7 cellular contexts compared by ENCODE assay signal in the genomic region with DNA sequence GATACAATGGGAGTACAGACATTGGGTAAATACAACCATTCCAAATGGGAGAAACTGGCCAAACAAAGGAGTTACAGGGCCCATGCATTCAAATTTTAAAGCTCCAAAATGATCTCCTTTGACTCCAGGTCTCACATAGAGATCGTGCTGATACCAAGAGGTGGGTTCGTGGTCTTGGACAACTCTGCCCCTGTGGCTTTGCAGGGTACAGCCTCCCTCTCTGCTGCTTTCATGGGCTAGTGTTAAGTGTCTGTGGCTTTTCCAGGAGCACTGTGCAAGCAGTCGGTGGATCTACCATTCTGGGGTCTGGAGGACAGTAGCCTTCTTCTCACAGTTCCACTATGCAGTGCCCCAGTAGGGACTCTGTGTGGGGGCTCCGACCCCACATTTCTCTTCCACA. TPM values are rescaled to one million over a fixed set of nuclear protein-coding genes. Genes with fewer than 3 reads are reported as not detected.
A peak's percentile ranks its signal among the peaks of the same experiment; 100 is the strongest.
DNase-seq lines count a peak whose midpoint lies in the region; ATAC-seq and TF ChIP-seq lines count a peak whose summit lies in the region.
"Not testable (repeated sequence)": the region's sequence is repeated elsewhere in the genome, so short reads cannot be mapped to it uniquely, and the experiment has no call there.

No MANE protein-coding gene starts in this region.

- H3K9me3 Mint-ChIP-seq in CD4-positive, alpha-beta T cell; activated T-cell treated with anti-CD3 and anti-CD28 coated beads, Interleukin-2, amount 50 U/mL, for 24 hours; activated naive CD8-positive, alpha-beta T cell treated with anti-CD3 and anti-CD28 coated beads for 36 hours; endodermal cell; naive thymus-derived CD8-positive, alpha-beta T cell; progenitor cell of endocrine pancreas (ENCODE audit: low read depth): not testable (repeated sequence)

- not testable (repeated sequence) for H3K36me3 ChIP-seq in endodermal cell (ENCODE audit: control insufficient read depth, insufficient read depth, low read length)

- intact Hi-C loops in CD4-positive, alpha-beta T cell (cut with DNase I, micrococcal nuclease): loop anchor here in 1 of 2 experiments (5.0 kb wide), 1 partner anchor 34 kb away; no protein-coding TSS in a partner anchor

- H3K27me3 ChIP-seq in CD4-positive, alpha-beta T cell (ENCODE audit: control insufficient read depth, insufficient read depth, low read length); endodermal cell (ENCODE audit: control insufficient read depth, insufficient read depth, low read length, poor library complexity, severe bottlenecking): not testable (repeated sequence)

- peaks cover 76% of the 10 kb centered on the region for H3K4me1 Mint-ChIP-seq in CD4-positive, alpha-beta T cell (ENCODE audit: low read depth)
- H3K4me1 Mint-ChIP-seq in T-helper 17 cell (peaks cover 47% of the 10 kb centered on the region), endodermal cell (peaks cover 20% of the 10 kb centered on the region)
- peaks cover 71% of the 10 kb centered on the region for H3K4me1 Mint-ChIP-seq in activated T-cell treated with anti-CD3 and anti-CD28 coated beads, Interleukin-2, amount 50 U/mL, for 24 hours (ENCODE audit: low read depth)
- H3K4me1 Mint-ChIP-seq in activated naive CD8-positive, alpha-beta T cell treated with anti-CD3 and anti-CD28 coated beads for 36 hours: peaks cover 47% of the 10 kb centered on the region
- H3K4me1 Mint-ChIP-seq in naive thymus-derived CD8-positive, alpha-beta T cell: peaks cover 37 to 74% (median 57%) of the 10 kb centered on the region in 4 donors
- H3K4me1 Mint-ChIP-seq in progenitor cell of endocrine pancreas (ENCODE audit: low read depth): not testable (repeated sequence)

- H3K4me1 ChIP-seq in endodermal cell (ENCODE audit: control insufficient read depth, insufficient read depth, low read length): not testable (repeated sequence)

- H3K9me3 ChIP-seq in CD4-positive, alpha-beta T cell (ENCODE audit: control insufficient read depth, low read length); T-helper 17 cell (ENCODE audit: control insufficient read depth, low read length, poor library complexity, severe bottlenecking); endodermal cell (ENCODE audit: control insufficient read depth, low read length): not testable (repeated sequence)

- DNase-seq in CD4-positive, alpha-beta T cell; T-helper 17 cell; activated T-cell treated with anti-CD3 and anti-CD28 coated beads, Interleukin-2, amount 50 U/mL, for 24 hours; activated naive CD8-positive, alpha-beta T cell treated with anti-CD3 and anti-CD28 coated beads for 36 hours; endodermal cell; naive thymus-derived CD8-positive, alpha-beta T cell; progenitor cell of endocrine pancreas (ENCODE audit: low spot score, unreplicated experiment): not testable (repeated sequence)

- H3K27ac Mint-ChIP-seq in CD4-positive, alpha-beta T cell: peak overlapping the region; percentile 11
- H3K27ac Mint-ChIP-seq in T-helper 17 cell (peak overlapping the region; percentile 4), progenitor cell of endocrine pancreas (peak overlapping the region; percentile 30)
- H3K27ac Mint-ChIP-seq in activated T-cell treated with anti-CD3 and anti-CD28 coated beads, Interleukin-2, amount 50 U/mL, for 24 hours: peak overlapping the region; percentile 0
- peak overlapping the region; percentile 46 for H3K27ac Mint-ChIP-seq in activated naive CD8-positive, alpha-beta T cell treated with anti-CD3 and anti-CD28 coated beads for 36 hours
- H3K27ac Mint-ChIP-seq in endodermal cell: not testable (repeated sequence)
- H3K27ac Mint-ChIP-seq in naive thymus-derived CD8-positive, alpha-beta T cell: peak overlapping the region in 7 of 10 donors; percentile 3 to 82 (median 42)

- WGBS in endodermal cell (ENCODE audit: insufficient coverage in 1 of 2, insufficient read length in 1 of 2), 2 experiments: 92 to 100% methylated on average over 3 to 4 of the region's 4 CpGs

- not testable (repeated sequence) for TF ChIP-seq CTCF in CD4-positive, alpha-beta T cell (IDR thresholded peaks at IDR 0.05); progenitor cell of endocrine pancreas (IDR thresholded peaks at IDR 0.05; ENCODE audit: unreplicated experiment)
- TF ChIP-seq CTCF in endodermal cell (conservative IDR thresholded peaks at IDR 0.05): peak; percentile 19

- not testable (repeated sequence) for H3K27me3 Mint-ChIP-seq in CD4-positive, alpha-beta T cell; T-helper 17 cell; activated T-cell treated with anti-CD3 and anti-CD28 coated beads, Interleukin-2, amount 50 U/mL, for 24 hours; activated naive CD8-positive, alpha-beta T cell treated with anti-CD3 and anti-CD28 coated beads for 36 hours; naive thymus-derived CD8-positive, alpha-beta T cell; progenitor cell of endocrine pancreas
- H3K27me3 Mint-ChIP-seq in endodermal cell (ENCODE audit: insufficient read depth): peaks cover 54% of the 10 kb centered on the region

- not testable (repeated sequence) for ATAC-seq in CD4-positive, alpha-beta T cell (ENCODE audit: poor library complexity); T-helper 17 cell; naive thymus-derived CD8-positive, alpha-beta T cell

- not testable (repeated sequence) for H3K4me3 Mint-ChIP-seq in CD4-positive, alpha-beta T cell; T-helper 17 cell; activated T-cell treated with anti-CD3 and anti-CD28 coated beads, Interleukin-2, amount 50 U/mL, for 24 hours; activated naive CD8-positive, alpha-beta T cell treated with anti-CD3 and anti-CD28 coated beads for 36 hours; endodermal cell; progenitor cell of endocrine pancreas (ENCODE audit: low read depth)
- peak overlapping the region in 1 of 10 donors; percentile 21 for H3K4me3 Mint-ChIP-seq in naive thymus-derived CD8-positive, alpha-beta T cell

- H3K4me3 ChIP-seq in endodermal cell (ENCODE audit: low read length): not testable (repeated sequence)

- H3K27ac ChIP-seq in CD4-positive, alpha-beta T cell (ENCODE audit: low read depth, low read length); endodermal cell (ENCODE audit: low read depth, low read length): not testable (repeated sequence)

- CTCF ChIA-PET in CD4-positive, alpha-beta T cell (lab: Charles Lee): not testable (repeated sequence)

- POLR2A ChIA-PET in CD4-positive, alpha-beta T cell (lab: Charles Lee); naive thymus-derived CD8-positive, alpha-beta T cell (lab: Charles Lee): not testable (repeated sequence)

- H3K9ac ChIP-seq in endodermal cell (ENCODE audit: extremely low read depth, low read length, poor library complexity, severe bottlenecking): not testable (repeated sequence)

- H3K36me3 Mint-ChIP-seq in CD4-positive, alpha-beta T cell (ENCODE audit: low read depth): peaks cover 68% of the 10 kb centered on the region
- H3K36me3 Mint-ChIP-seq in T-helper 17 cell (ENCODE audit: low read depth); endodermal cell (ENCODE audit: low read depth); progenitor cell of endocrine pancreas (ENCODE audit: insufficient read depth): not testable (repeated sequence)
- peaks cover 45% of the 10 kb centered on the region for H3K36me3 Mint-ChIP-seq in activated T-cell treated with anti-CD3 and anti-CD28 coated beads, Interleukin-2, amount 50 U/mL, for 24 hours (ENCODE audit: low read depth)
- peaks cover 51% of the 10 kb centered on the region for H3K36me3 Mint-ChIP-seq in activated naive CD8-positive, alpha-beta T cell treated with anti-CD3 and anti-CD28 coated beads for 36 hours
- H3K36me3 Mint-ChIP-seq in naive thymus-derived CD8-positive, alpha-beta T cell: peaks cover 11 to 35% (median 17%) of the 10 kb centered on the region in 3 donors

RNA-seq across cellular contexts. Expression of a gene that starts 39.2 kb away (rescaled TPM):
- total RNA-seq in CD4-positive, alpha-beta T cell: 10 to 100 TPM; 59.2 to 60.6 TPM
- 10 to 100 TPM; 37.2 to 47.1 TPM for total RNA-seq in T-helper 17 cell
- 10 to 100 TPM; 68.0 to 69.9 TPM for total RNA-seq in activated naive CD8-positive, alpha-beta T cell treated with anti-CD3 and anti-CD28 coated beads for 36 hours
- total RNA-seq in endodermal cell: 10 to 100 TPM in 1 of 2 donors, 1 to 10 TPM in 1; 5.5 to 12.2 TPM
- 53.5 TPM for polyA plus RNA-seq in endodermal cell (2013, experiment 1 of 2)
- 49.5 TPM for polyA plus RNA-seq in endodermal cell (2013, experiment 2 of 2)
- total RNA-seq in naive thymus-derived CD8-positive, alpha-beta T cell: 10 to 100 TPM; 64.7 to 73.0 TPM
- 10 to 100 TPM; 28.0 to 42.9 (median 39.0) TPM for polyA plus RNA-seq in naive thymus-derived CD8-positive, alpha-beta T cell
- total RNA-seq in progenitor cell of endocrine pancreas: 23.8 and 25.8 TPM in 2 replicates
